ENCODE assay signal across 19 cellular contexts in the genomic region with DNA sequence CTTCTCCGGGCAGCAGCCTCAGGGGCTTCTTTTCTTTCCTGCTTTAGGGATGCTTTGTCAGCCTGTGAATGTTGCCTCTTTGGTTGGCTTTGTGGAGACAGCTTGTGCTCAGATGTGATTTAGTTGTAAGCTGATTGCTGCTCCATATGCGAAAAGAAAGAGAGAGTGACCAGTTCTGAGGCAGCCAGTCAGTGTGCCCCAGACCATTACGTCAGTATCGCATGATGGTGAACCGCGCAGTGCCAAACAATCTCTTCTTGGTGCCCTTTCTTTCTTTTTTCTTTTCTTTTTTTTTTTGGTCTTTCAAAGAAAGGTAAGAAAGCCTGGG. TPM values are rescaled to one million over a fixed set of nuclear protein-coding genes. Genes with fewer than 3 reads are reported as not detected.
DNase-seq lines count a peak whose midpoint lies in the region; ATAC-seq, FAIRE-seq and TF ChIP-seq lines count a peak whose summit lies in the region.
"Had no signal": no experiment of that assay in that cellular context is flagged by ENCODE, and none has a peak within 500 bp of the region (broad histone marks: within the 10 kb centered on the region; RNA-seq: fewer than 3 reads in every experiment).

No MANE protein-coding gene starts in this region.

- no peak for TF ChIP-seq RAD21 in H1 (IDR thresholded peaks at IDR 0.05 in 1 of 2, conservative IDR thresholded peaks at IDR 0.05 in 1 of 2; ENCODE audit: low read depth in 2 of 2, low read length in 2 of 2)

- peak overlapping the region; percentile 90 for H4K91ac ChIP-seq in H1 (replicated peaks; ENCODE audit: insufficient read length, low read length)

- TF ChIP-seq EP300 in H1 (IDR thresholded peaks at IDR 0.05; ENCODE audit: borderline replicate concordance in 1 of 2, low read depth in 2 of 2, low read length in 2 of 2), result no peak

- no peak overlapping the region for H3K14ac ChIP-seq in H1 (ENCODE audit: insufficient read length)

- no peaks in the 10 kb centered on the region for H3K79me1 ChIP-seq in H1 (ENCODE audit: low read depth, low read length)

- ATAC-seq in HG03135 (IDR thresholded peaks at IDR 0.05; ENCODE audit: unreplicated experiment) (no peak), GM18907 (IDR thresholded peaks at IDR 0.05; ENCODE audit: unreplicated experiment) (no peak)
- ATAC-seq: activated naive CD4-positive, alpha-beta T cell treated with anti-CD3 and anti-CD28 coated beads, Interleukin-2, amount 50 U/mL, for 72 hours; natural killer cell; sciatic nerve had no signal

- no peak overlapping the region for H4K5ac ChIP-seq in H1 (ENCODE audit: insufficient read length, low read depth, low read length)

- POLR2A ChIA-PET in H1 (lab: Charles Lee; ENCODE audit: partially characterized antibody), result no interaction called here

- H2AFZ ChIP-seq in H1 (ENCODE audit: low read length), result peak overlapping the region; percentile 77

- H3K27ac Mint-ChIP-seq in nephron progenitor cell, result peak overlapping the region; percentile 49
- H3K27ac Mint-ChIP-seq: activated naive CD4-positive, alpha-beta T cell treated with anti-CD3 and anti-CD28 coated beads, Interleukin-2, amount 50 U/mL, for 72 hours; natural killer cell had no signal

- no peak overlapping the region for H2BK20ac ChIP-seq in H1 (ENCODE audit: low read length)

- no peak overlapping the region for H3K4me3 Mint-ChIP-seq in nephron progenitor cell
- H3K4me3 Mint-ChIP-seq: natural killer cell had no signal

- no peak for FAIRE-seq in H1 (lab: Jason Lieb, UNC)
- FAIRE-seq: RCC 7860 had no signal

- no peak overlapping the region for H2BK15ac ChIP-seq in H1 (ENCODE audit: low read length)

- H3K9me3 ChIP-seq in SK-N-MC (ENCODE audit: low read depth, low read length) (no peaks in the 10 kb centered on the region), H1 (ENCODE audit: insufficient read depth in 2 of 2, low read depth in 1 of 2, low read length in 1 of 2) (no peaks in the 10 kb centered on the region)
- H3K9me3 ChIP-seq: transverse colon had no signal

- H2AK5ac ChIP-seq in H1 (ENCODE audit: low read depth, low read length), result no peak overlapping the region

- H3K56ac ChIP-seq in H1 (replicated peaks; ENCODE audit: insufficient read length, low read depth, low read length), result no peak overlapping the region

- H3K4me3 ChIP-seq in SK-N-MC (no peak overlapping the region), H1 (ENCODE audit: extremely low read depth in 1 of 4, insufficient read depth in 2 of 4, low read depth in 3 of 4, low read length in 4 of 4) (no peak overlapping the region)
- H3K4me3 ChIP-seq: transverse colon had no signal

- H3K27me3 Mint-ChIP-seq in nephron progenitor cell (ENCODE audit: low read depth, poor library complexity), result peaks cover 14% of the 10 kb centered on the region

- H3K36me3 Mint-ChIP-seq in nephron progenitor cell (ENCODE audit: low read depth), result no peaks in the 10 kb centered on the region
- H3K36me3 Mint-ChIP-seq: activated naive CD4-positive, alpha-beta T cell treated with anti-CD3 and anti-CD28 coated beads, Interleukin-2, amount 50 U/mL, for 72 hours; natural killer cell had no signal

- no peaks in the 10 kb centered on the region for H4K20me1 ChIP-seq in H1 (replicated peaks in 1 of 2; ENCODE audit: control insufficient read depth in 1 of 2, insufficient read depth in 2 of 2, low read length in 2 of 2)

- 92% methylated on average over 6 of the region's 6 CpGs; no CpG with 5 or more reads in 1 of the 2 experiments for WGBS in H1 (ENCODE audit: extremely low coverage in 1 of 2, insufficient coverage in 1 of 2, insufficient read length in 1 of 2, insufficient replicate concordance in 2 of 2, low coverage in 1 of 2, low lambda C conversion rate in 2 of 2, missing lambda C conversion rate in 1 of 2), 2 experiments

- CTCF ChIA-PET in H1 (lab: Charles Lee; ENCODE audit: partially characterized antibody), result interaction anchor here (0.9 to 1.2 kb wide), 2 partner anchors 54 to 100 kb away, joined by 3 read pairs; a partner anchor contains a TSS

- DNase-seq in SK-N-MC (ENCODE audit: low read depth, low spot score) (no peak), H1 (ENCODE audit: low read depth in 1 of 2, low spot score in 2 of 2) (no peak), nephron progenitor cell (no peak), cortex of kidney (lab: John Stamatoyannopoulos, UW) (no peak), glomerular visceral epithelial cell (ENCODE audit: extremely low spot score) (no peak)
- DNase-seq: Calu3; cerebellar nuclear complex; erythroblast; natural killer cell; stimulated activated CD4-positive, alpha-beta T cell treated with anti-CD3 and anti-CD28 coated beads, Interleukin-4, amount 100 ng/mL, for 4 hours; transverse colon had no signal

- no peak overlapping the region for H3K4me2 ChIP-seq in H1 (ENCODE audit: insufficient read depth in 1 of 2, low read depth in 2 of 2, low read length in 2 of 2)

- no peaks in the 10 kb centered on the region for H3K9me3 Mint-ChIP-seq in nephron progenitor cell
- H3K9me3 Mint-ChIP-seq: activated naive CD4-positive, alpha-beta T cell treated with anti-CD3 and anti-CD28 coated beads, Interleukin-2, amount 50 U/mL, for 72 hours; natural killer cell had no signal

- no peak overlapping the region; the same call in 1 of the 2 replicates for H2BK5ac ChIP-seq in H1 (ENCODE audit: low read depth, low read length)

- H3K4ac ChIP-seq in H1 (replicated peaks; ENCODE audit: insufficient read length, low read depth, low read length), result no peak overlapping the region

- no peak overlapping the region for H4K8ac ChIP-seq in H1 (ENCODE audit: extremely low read depth, insufficient read depth, low read length)

- H3K23ac ChIP-seq in H1 (ENCODE audit: insufficient read length), result no peak overlapping the region

- no peaks in the 10 kb centered on the region for H3K79me2 ChIP-seq in H1 (ENCODE audit: control insufficient read depth in 1 of 2, insufficient read depth in 2 of 2, low read length in 2 of 2)

- H3K27ac ChIP-seq in C4-2B, result no peak overlapping the region
- peak overlapping the region; percentile 34; the same call in 1 of the 2 replicates for H3K27ac ChIP-seq in SK-N-MC
- no peak overlapping the region for H3K27ac ChIP-seq in H1 (ENCODE audit: low read depth, low read length)
- H3K27ac ChIP-seq: transverse colon had no signal

- no peak overlapping the region for H2BK120ac ChIP-seq in H1 (replicated peaks; ENCODE audit: low read depth, low read length)

- TF ChIP-seq CTCF in C4-2B (conservative IDR thresholded peaks at IDR 0.05) (0 out of 2 replicates have a peak, but pooled peaks have one; percentile 1), H1 (IDR thresholded peaks at IDR 0.05; ENCODE audit: control extremely low read depth in 1 of 3, insufficient read depth in 1 of 3, low read depth in 1 of 3, low read length in 3 of 3) (no peak), nephron progenitor cell (IDR thresholded peaks at IDR 0.05) (no peak)

- H3K9ac ChIP-seq in SK-N-MC (ENCODE audit: insufficient read length) (no peak overlapping the region), H1 (replicated peaks in 1 of 4; ENCODE audit: extremely low read depth in 1 of 4, low read depth in 3 of 4, low read length in 3 of 4) (no peak overlapping the region)

- H3K23me2 ChIP-seq in H1 (ENCODE audit: low read depth, low read length), result no peaks in the 10 kb centered on the region

- peaks cover 0 to 14% (median 9%) of the 10 kb centered on the region in 4 experiments; a peak in 4 of 7 replicates for H3K4me1 ChIP-seq in H1 (replicated peaks in 1 of 4; ENCODE audit: control insufficient read depth in 3 of 4, insufficient read depth in 4 of 4, low read length in 3 of 4)

- H2BK12ac ChIP-seq in H1 (ENCODE audit: low read depth, low read length), result peak overlapping the region; percentile 65

- H3K36me3 ChIP-seq in SK-N-MC (ENCODE audit: insufficient read depth, low read length) (no peaks in the 10 kb centered on the region), H1 (ENCODE audit: control insufficient read depth in 2 of 4, insufficient read depth in 4 of 4, low read length in 3 of 4) (no peaks in the 10 kb centered on the region)
- H3K36me3 ChIP-seq: transverse colon had no signal

- no peak for TF ChIP-seq POLR2A in H1 (IDR thresholded peaks at IDR 0.05; ENCODE audit: control extremely low read depth in 1 of 2, low read depth in 2 of 2, low read length in 2 of 2)

- peaks cover 15% of the 10 kb centered on the region for H3K4me1 Mint-ChIP-seq in nephron progenitor cell
- H3K4me1 Mint-ChIP-seq: natural killer cell had no signal

- no peaks in the 10 kb centered on the region for H3K27me3 ChIP-seq in H1 (replicated peaks in 1 of 4; ENCODE audit: control insufficient read depth in 3 of 4, extremely low read depth in 1 of 4, insufficient read depth in 3 of 4, low read length in 3 of 4)
- H3K27me3 ChIP-seq: transverse colon had no signal

- H3K18ac ChIP-seq in H1 (ENCODE audit: extremely low read depth, low read length), result no peak overlapping the region

TF ChIP-seq in H1, 55 proteins besides CTCF, POLR2A, EP300 and RAD21:
- TF ChIP-seq TBP (IDR thresholded peaks at IDR 0.05; ENCODE audit: low read depth, low read length) (peak; percentile 63), CTBP2 (IDR thresholded peaks at IDR 0.05; ENCODE audit: borderline replicate concordance, insufficient read depth, insufficient read length, low read length) (no peak), KDM4A (IDR thresholded peaks at IDR 0.05; ENCODE audit: low read depth, low read length, severe bottlenecking) (no peak), CHD1 (IDR thresholded peaks at IDR 0.05; ENCODE audit: low read depth, low read length) (no peak)

RNA-seq across cellular contexts. Expression of a gene that starts 44.1 kb away (rescaled TPM):
- 2.6 and 3.5 TPM in 2 replicates for total RNA-seq in H1 (2021; fragmentation: NEBNext Ultra II Directional; extraction: Animal tissue kit (Norgen Biotek cat#: 25700))
- 3.7 and 3.9 TPM in 2 replicates for polyA plus RNA-seq in H1 (2011; rRNA removed)
- polyA plus RNA-seq in H1 (2011; cell fraction: cytosol; rRNA removed), result 3.1 TPM
- polyA plus RNA-seq in H1 (2011; cell fraction: nucleus; rRNA removed), result 3.4 TPM
- 1.6 to 3.4 TPM (median 2.4 TPM) in 4 replicates for polyA plus RNA-seq in H1 (2012, experiment 1 of 2)
- 0.34 TPM for polyA plus RNA-seq in H1 (2012, experiment 2 of 2)
- 4.9 TPM for polyA plus RNA-seq in H1 (2013, experiment 1 of 2)
- 4.9 TPM for polyA plus RNA-seq in H1 (2013, experiment 2 of 2)
- 1.4 and 1.7 TPM in 2 replicates for polyA minus RNA-seq in H1 (2011; rRNA and poly(A)+ RNA removed)
- polyA minus RNA-seq in H1 (2011; cell fraction: cytosol; rRNA and poly(A)+ RNA removed), result 3.2 TPM
- 1.8 TPM for polyA minus RNA-seq in H1 (2011; cell fraction: nucleus; rRNA and poly(A)+ RNA removed)

RNA-seq across cellular contexts. Expression of a gene that starts 53.7 kb away (rescaled TPM):
- 13.1 and 14.0 TPM in 2 replicates for total RNA-seq in H1 (2021; fragmentation: NEBNext Ultra II Directional; extraction: Animal tissue kit (Norgen Biotek cat#: 25700))
- polyA plus RNA-seq in H1 (2011; rRNA removed), result 3.6 and 10.6 TPM in 2 replicates
- polyA plus RNA-seq in H1 (2011; cell fraction: cytosol; rRNA removed), result 14.1 TPM
- polyA plus RNA-seq in H1 (2011; cell fraction: nucleus; rRNA removed), result 2.1 TPM
- polyA plus RNA-seq in H1 (2012, experiment 1 of 2), result 13.7 to 26.6 TPM (median 15.3 TPM) in 4 replicates
- polyA plus RNA-seq in H1 (2012, experiment 2 of 2), result 5.9 TPM
- 8.0 TPM for polyA plus RNA-seq in H1 (2013, experiment 1 of 2)
- polyA plus RNA-seq in H1 (2013, experiment 2 of 2), result 7.7 TPM
- 1.6 and 4.9 TPM in 2 replicates for polyA minus RNA-seq in H1 (2011; rRNA and poly(A)+ RNA removed)
- not detected for polyA minus RNA-seq in H1 (2011; cell fraction: cytosol; rRNA and poly(A)+ RNA removed)
- polyA minus RNA-seq in H1 (2011; cell fraction: nucleus; rRNA and poly(A)+ RNA removed), result 1.5 TPM
- total RNA-seq: activated naive CD4-positive, alpha-beta T cell treated with anti-CD3 and anti-CD28 coated beads, Interleukin-2, amount 50 U/mL, for 72 hours; Calu3; liver; natural killer cell; sciatic nerve had no signal
- polyA plus RNA-seq: AG04450, liver had no signal
